ENCODE assay signal across 8 cellular contexts in the genomic region with DNA sequence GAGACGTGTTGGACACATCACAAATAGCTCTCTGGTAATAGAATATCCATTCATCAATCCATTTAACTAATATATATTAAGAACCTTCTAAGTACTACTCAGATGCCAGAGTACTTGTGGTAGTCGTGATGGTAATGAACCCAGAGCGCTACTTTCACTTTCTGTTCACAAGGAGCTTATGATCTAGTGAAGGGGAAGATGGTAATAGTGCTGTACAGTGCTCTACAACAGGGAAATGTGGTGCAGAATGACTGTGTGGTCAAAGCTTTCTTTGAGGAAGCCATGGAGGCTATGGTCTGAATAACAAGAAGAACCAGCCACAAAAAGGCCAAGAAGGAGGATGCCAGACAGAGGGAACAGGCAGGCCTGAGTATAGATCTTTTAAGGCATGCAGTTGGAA.
DNase-seq lines count a peak whose midpoint lies in the region; ATAC-seq and TF ChIP-seq lines count a peak whose summit lies in the region.

No MANE protein-coding gene starts in this region.

- H3K18ac ChIP-seq in H9 (ENCODE audit: insufficient read length, low read depth, low read length) = no peak overlapping the region

- no peaks in the 10 kb centered on the region for H3K9me3 ChIP-seq in CD4-positive, alpha-beta memory T cell (ENCODE audit: control insufficient read depth in 1 of 2, low read length in 2 of 2)
- no peaks in the 10 kb centered on the region for H3K9me3 ChIP-seq in H9 (ENCODE audit: control insufficient read depth, low read depth, low read length)

- TF ChIP-seq CTCF in natural killer cell (IDR thresholded peaks at IDR 0.05) (no peak), H9 (conservative IDR thresholded peaks at IDR 0.05) (no peak)

- no peaks in the 10 kb centered on the region for H3K79me2 ChIP-seq in H9 (ENCODE audit: insufficient read depth, low read length)

- H2BK20ac ChIP-seq in H9 (ENCODE audit: low read depth, low read length, poor library complexity, severe bottlenecking) = no peak overlapping the region

- intact Hi-C loops in CD4-positive, alpha-beta memory T cell (cut with micrococcal nuclease) = loop anchor here (1.0 to 5.0 kb wide), 3 partner anchors 28 to 363 kb away; partner anchors contain the start of gene EPS8
- intact Hi-C loops in activated T-helper 2 cell treated with anti-CD3 and anti-CD28 coated beads, Interferon-gamma antibody, Interleukin-2, Interleukin-4, amounts not matched to agents 10 μg/mL and 5 μg/mL and 100 μg/mL, durations not matched to agents 14 hours and 24 hours and 36 hours (cut with micrococcal nuclease) = loop anchor here (1.0 to 5.0 kb wide), 3 partner anchors 29 to 168 kb away; no protein-coding TSS in a partner anchor
- intact Hi-C loops in natural killer cell (cut with micrococcal nuclease) = no loop called here

- ATAC-seq in GM19463 (IDR thresholded peaks at IDR 0.05; ENCODE audit: unreplicated experiment) (peak; percentile 88), HG03521 (IDR thresholded peaks at IDR 0.05; ENCODE audit: unreplicated experiment) (peak; percentile 65), natural killer cell (peak; percentile 85 to 91 (median 91))

- no peaks in the 10 kb centered on the region for H3K23me2 ChIP-seq in H9 (ENCODE audit: insufficient read length, low read depth, low read length, poor library complexity, severe bottlenecking)

- H2AFZ ChIP-seq in H9 (ENCODE audit: low read length) = no peak overlapping the region

- H3K4me1 Mint-ChIP-seq in CD4-positive, alpha-beta memory T cell = peaks cover 8 to 16% (median 13%) of the 10 kb centered on the region in 4 donors
- H3K4me1 Mint-ChIP-seq in activated T-helper 2 cell treated with anti-CD3 and anti-CD28 coated beads, Interferon-gamma antibody, Interleukin-2, Interleukin-4, amounts not matched to agents 10 μg/mL and 5 μg/mL and 100 μg/mL, durations not matched to agents 14 hours and 24 hours and 36 hours (ENCODE audit: low read depth) = peaks cover 14% of the 10 kb centered on the region
- H3K4me1 Mint-ChIP-seq in natural killer cell (peaks cover 0 to 4% of the 10 kb centered on the region in 2 donors), H9 (no peaks in the 10 kb centered on the region)

- DNase-seq in CD4-positive, alpha-beta memory T cell = peak; percentile 34 to 52 (median 36)
- peak; percentile 17 for DNase-seq in activated T-helper 2 cell treated with anti-CD3 and anti-CD28 coated beads, Interferon-gamma antibody, Interleukin-2, Interleukin-4, amounts not matched to agents 10 μg/mL and 5 μg/mL and 100 μg/mL, durations not matched to agents 14 hours and 24 hours and 36 hours (ENCODE audit: low spot score)
- DNase-seq in natural killer cell = no peak
- no peak for DNase-seq in H9
- DNase-seq in NCI-H2081 treated with DMSO at 0.1 percent for 48 hours (lab: John Stamatoyannopoulos, UW) = no peak
- DNase-seq in HuH-7 (ENCODE audit: low spot score) = no peak

- no peak overlapping the region for H2BK5ac ChIP-seq in H9 (ENCODE audit: insufficient read length, low read length)

- H2BK12ac ChIP-seq in H9 (ENCODE audit: insufficient read length, low read depth, low read length) = no peak overlapping the region

- H3K36me3 Mint-ChIP-seq in CD4-positive, alpha-beta memory T cell = peaks cover 2 to 5% of the 10 kb centered on the region in 2 donors
- H3K36me3 Mint-ChIP-seq in activated T-helper 2 cell treated with anti-CD3 and anti-CD28 coated beads, Interferon-gamma antibody, Interleukin-2, Interleukin-4, amounts not matched to agents 10 μg/mL and 5 μg/mL and 100 μg/mL, durations not matched to agents 14 hours and 24 hours and 36 hours (ENCODE audit: low read depth) = no peaks in the 10 kb centered on the region
- H3K36me3 Mint-ChIP-seq in natural killer cell = no peaks in the 10 kb centered on the region
- H3K36me3 Mint-ChIP-seq in H9 (ENCODE audit: insufficient read depth in 1 of 3, low read depth in 3 of 3) = no peaks in the 10 kb centered on the region

- H3K4ac ChIP-seq in H9 (ENCODE audit: low read depth, low read length) = no peak overlapping the region

- no peak overlapping the region for H4K5ac ChIP-seq in H9 (ENCODE audit: insufficient read length, low read depth, low read length)

- no peak overlapping the region for H3K4me2 ChIP-seq in H9 (ENCODE audit: insufficient read depth, insufficient read length, low read length)

- no peaks in the 10 kb centered on the region for H3K36me3 ChIP-seq in CD4-positive, alpha-beta memory T cell (ENCODE audit: insufficient read depth, low read length)

- no peak overlapping the region for H2BK120ac ChIP-seq in H9 (ENCODE audit: low read depth, low read length, poor library complexity, severe bottlenecking)

- no peak overlapping the region for H3K56ac ChIP-seq in H9 (ENCODE audit: insufficient read length, low read depth, low read length)

- no peak overlapping the region for H3K9ac ChIP-seq in H9 (ENCODE audit: extremely low read depth, insufficient read length, low read length)

- peak overlapping the region in 5 of 7 donors; percentile 59 to 97 (median 85) for H3K27ac Mint-ChIP-seq in CD4-positive, alpha-beta memory T cell
- peak overlapping the region; percentile 33 for H3K27ac Mint-ChIP-seq in activated T-helper 2 cell treated with anti-CD3 and anti-CD28 coated beads, Interferon-gamma antibody, Interleukin-2, Interleukin-4, amounts not matched to agents 10 μg/mL and 5 μg/mL and 100 μg/mL, durations not matched to agents 14 hours and 24 hours and 36 hours
- no peak overlapping the region for H3K27ac Mint-ChIP-seq in natural killer cell
- no peak overlapping the region for H3K27ac Mint-ChIP-seq in H9

- WGBS in H9 (ENCODE audit: extremely low coverage, insufficient read length, low lambda C conversion rate) = no CpG with 5 or more reads among the region's 3 CpGs

- no peaks in the 10 kb centered on the region for H3K9me3 Mint-ChIP-seq in CD4-positive, alpha-beta memory T cell
- no peaks in the 10 kb centered on the region for H3K9me3 Mint-ChIP-seq in activated T-helper 2 cell treated with anti-CD3 and anti-CD28 coated beads, Interferon-gamma antibody, Interleukin-2, Interleukin-4, amounts not matched to agents 10 μg/mL and 5 μg/mL and 100 μg/mL, durations not matched to agents 14 hours and 24 hours and 36 hours
- H3K9me3 Mint-ChIP-seq in natural killer cell (no peaks in the 10 kb centered on the region), H9 (no peaks in the 10 kb centered on the region)

- CTCF ChIA-PET in CD4-positive, alpha-beta memory T cell (lab: Charles Lee; ENCODE audit: partially characterized antibody) = interaction anchor here (1.0 to 6.8 kb wide), 8 partner anchors 15 to 52 kb away, joined by 3 to 394 read pairs (median 10); no protein-coding TSS in a partner anchor

- H3K27ac ChIP-seq in CD4-positive, alpha-beta memory T cell (ENCODE audit: low read depth, low read length) = no peak overlapping the region
- no peak overlapping the region for H3K27ac ChIP-seq in H9 (ENCODE audit: insufficient read length, low read depth, low read length)

- H4K91ac ChIP-seq in H9 (ENCODE audit: insufficient read length, low read depth, low read length) = no peak overlapping the region

- POLR2A ChIA-PET in CD4-positive, alpha-beta memory T cell (lab: Charles Lee; ENCODE audit: partially characterized antibody) = interaction anchor here (0.7 to 6.3 kb wide), 16 partner anchors 10 to 764 kb away, joined by 3 to 78 read pairs (median 4); no protein-coding TSS in a partner anchor

- no peak overlapping the region for H3K23ac ChIP-seq in H9 (ENCODE audit: insufficient read length, low read depth, low read length)

- H3K14ac ChIP-seq in H9 (ENCODE audit: insufficient read depth, low read length) = no peak overlapping the region

- H3T11ph ChIP-seq in H9 (ENCODE audit: low read length) = no peak overlapping the region

- peak overlapping the region in 5 of 8 donors; percentile 64 to 86 (median 81) for H3K4me3 Mint-ChIP-seq in CD4-positive, alpha-beta memory T cell
- H3K4me3 Mint-ChIP-seq in activated T-helper 2 cell treated with anti-CD3 and anti-CD28 coated beads, Interferon-gamma antibody, Interleukin-2, Interleukin-4, amounts not matched to agents 10 μg/mL and 5 μg/mL and 100 μg/mL, durations not matched to agents 14 hours and 24 hours and 36 hours (ENCODE audit: low read depth) = peak overlapping the region; percentile 28
- H3K4me3 Mint-ChIP-seq in natural killer cell (peak overlapping the region; percentile 49), H9 (no peak overlapping the region)

- no peaks in the 10 kb centered on the region for H3K79me1 ChIP-seq in H9 (ENCODE audit: insufficient read depth, low read depth, low read length, poor library complexity, severe bottlenecking)

- no peak overlapping the region for H4K8ac ChIP-seq in H9 (replicated peaks; ENCODE audit: insufficient read length, low read depth, low read length)

- H4K20me1 ChIP-seq in H9 (ENCODE audit: control insufficient read depth, insufficient read depth, insufficient read length) = no peaks in the 10 kb centered on the region

- H3K27me3 Mint-ChIP-seq in CD4-positive, alpha-beta memory T cell = no peaks in the 10 kb centered on the region
- H3K27me3 Mint-ChIP-seq in activated T-helper 2 cell treated with anti-CD3 and anti-CD28 coated beads, Interferon-gamma antibody, Interleukin-2, Interleukin-4, amounts not matched to agents 10 μg/mL and 5 μg/mL and 100 μg/mL, durations not matched to agents 14 hours and 24 hours and 36 hours (ENCODE audit: low read depth) = peaks cover 15% of the 10 kb centered on the region
- H3K27me3 Mint-ChIP-seq in natural killer cell (ENCODE audit: low read depth in 2 of 2) (no peaks in the 10 kb centered on the region), H9 (ENCODE audit: low read depth) (no peaks in the 10 kb centered on the region)

- peaks cover 36% of the 10 kb centered on the region for H3K4me1 ChIP-seq in CD4-positive, alpha-beta memory T cell (ENCODE audit: insufficient read depth, low read length)
- no peaks in the 10 kb centered on the region for H3K4me1 ChIP-seq in H9 (ENCODE audit: insufficient read depth, low read length)

- no peak overlapping the region for H2AK5ac ChIP-seq in H9 (ENCODE audit: insufficient read length, low read length)

- H3K4me3 ChIP-seq in CD4-positive, alpha-beta memory T cell (ENCODE audit: low read length in 2 of 2) = peak overlapping the region; percentile 25 to 32

- no peaks in the 10 kb centered on the region for H3K27me3 ChIP-seq in CD4-positive, alpha-beta memory T cell (ENCODE audit: insufficient read depth, low read length)
- no peaks in the 10 kb centered on the region for H3K27me3 ChIP-seq in H9 (ENCODE audit: insufficient read depth, low read length)

- no peak overlapping the region for H2BK15ac ChIP-seq in H9 (ENCODE audit: low read depth, low read length)

Comparison
In these comparisons a context has a peak if more than half of its experiments do, and no peak if none do; other contexts are left out.
1. DNase-seq: peak in CD4-positive, alpha-beta memory T cell (5 of 5) and activated T-helper 2 cell treated with anti-CD3 and anti-CD28 coated beads, Interferon-gamma antibody, Interleukin-2, Interleukin-4, amounts not matched to agents 10 μg/mL and 5 μg/mL and 100 μg/mL, durations not matched to agents 14 hours and 24 hours and 36 hours (single experiment); none in natural killer cell (single experiment), H9 (single experiment), NCI-H2081 treated with DMSO at 0.1 percent for 48 hours (single experiment) and HuH-7 (single experiment).
2. H3K27ac Mint-ChIP-seq: peak in CD4-positive, alpha-beta memory T cell (5 of 7) and activated T-helper 2 cell treated with anti-CD3 and anti-CD28 coated beads, Interferon-gamma antibody, Interleukin-2, Interleukin-4, amounts not matched to agents 10 μg/mL and 5 μg/mL and 100 μg/mL, durations not matched to agents 14 hours and 24 hours and 36 hours (single experiment); none in natural killer cell (0 of 2) and H9 (0 of 3).
3. H3K4me3 Mint-ChIP-seq: peak in CD4-positive, alpha-beta memory T cell (5 of 8), activated T-helper 2 cell treated with anti-CD3 and anti-CD28 coated beads, Interferon-gamma antibody, Interleukin-2, Interleukin-4, amounts not matched to agents 10 μg/mL and 5 μg/mL and 100 μg/mL, durations not matched to agents 14 hours and 24 hours and 36 hours (single experiment) and natural killer cell (single experiment); none in H9 (0 of 2).
4. Peak in every context shown above with its lines, with median percentiles within 50 percentile points of each other: ATAC-seq.